15 cellular contexts compared by ENCODE assay signal in genomic region chr6:139148557-139149220, GRCh38. TPM values are rescaled to one million over a fixed set of nuclear protein-coding genes. Genes with fewer than 3 reads are reported as not detected.
A peak's percentile ranks its signal among the peaks of the same experiment; 100 is the strongest.
DNase-seq lines count a peak whose midpoint lies in the region; ATAC-seq and TF ChIP-seq lines count a peak whose summit lies in the region.
"Had no signal": no experiment of that assay in that cellular context is flagged by ENCODE, and none has a peak within 500 bp of the region (broad histone marks: within the 10 kb centered on the region; RNA-seq: fewer than 3 reads in every experiment).

No MANE protein-coding gene starts in this region.

- DNase-seq in AG04450 (ENCODE audit: low read depth, low spot score) (no peak), left colon (no peak), NCI-H226 (no peak), tibial artery (no peak), NOMO-1 treated with DMSO at 0.1 percent for 48 hours (lab: John Stamatoyannopoulos, UW; ENCODE audit: unreplicated experiment) (no peak), left ventricle myocardium superior (no peak)
- no peak for DNase-seq in CD8-positive, alpha-beta T cell
- no peak for DNase-seq in activated CD4-positive, alpha-beta memory T cell treated with anti-CD3 and anti-CD28 coated beads for 36 hours
- DNase-seq: body of pancreas; effector CD4-positive, alpha-beta T cell; KG1; NCI-H146 had no signal

- no peaks in the 10 kb centered on the region for H3K36me3 ChIP-seq in CD8-positive, alpha-beta T cell (ENCODE audit: insufficient read depth, low read length)
- H3K36me3 ChIP-seq in tibial artery = no peaks in the 10 kb centered on the region
- H3K36me3 ChIP-seq: gastroesophageal sphincter, right atrium auricular region, vagina had no signal

- POLR2A ChIA-PET in AG04450 (lab: Yijun Ruan, JAX) = interaction anchor here (1.1 kb wide), 1 partner anchor 17 kb away, joined by 3 read pairs; no protein-coding TSS in a partner anchor
- POLR2A ChIA-PET in CD8-positive, alpha-beta T cell (lab: Charles Lee) = interaction anchor here (0.6 to 2.5 kb wide), 3 partner anchors 11 to 77 kb away, joined by 6 to 14 read pairs (median 7); no protein-coding TSS in a partner anchor
- POLR2A ChIA-PET in activated CD4-positive, alpha-beta memory T cell treated with anti-CD3 and anti-CD28 coated beads for 36 hours (lab: Charles Lee) = interaction anchor here (0.7 to 7.6 kb wide), 3 partner anchors 10 to 114 kb away, joined by 3 to 128 read pairs (median 48); no protein-coding TSS in a partner anchor

- ATAC-seq in CD8-positive, alpha-beta T cell = no peak
- peak; percentile 41 for ATAC-seq in left colon
- ATAC-seq in left ventricle myocardium superior = no peak
- ATAC-seq: body of pancreas, gastroesophageal sphincter had no signal

- no peak for TF ChIP-seq CTCF in AG04450 (IDR thresholded peaks at IDR 0.05; ENCODE audit: low read depth, low read length)
- TF ChIP-seq CTCF in CD8-positive, alpha-beta T cell (IDR thresholded peaks at IDR 0.05) = no peak
- TF ChIP-seq CTCF in tibial artery (IDR thresholded peaks at IDR 0.05) = no peak

- peak overlapping the region; percentile 84 for H3K27ac Mint-ChIP-seq in CD8-positive, alpha-beta T cell
- H3K27ac Mint-ChIP-seq in activated CD4-positive, alpha-beta memory T cell treated with anti-CD3 and anti-CD28 coated beads for 36 hours = peak overlapping the region; percentile 99

- H3K27ac ChIP-seq in AG04450 (ENCODE audit: low read depth, low read length) = peak overlapping the region; percentile 3
- H3K27ac ChIP-seq in CD8-positive, alpha-beta T cell (ENCODE audit: low read depth, low read length) = no peak overlapping the region
- no peak overlapping the region for H3K27ac ChIP-seq in tibial artery
- H3K27ac ChIP-seq: body of pancreas, gastroesophageal sphincter, right atrium auricular region, vagina had no signal

- H3K9me3 ChIP-seq in AG04450 (ENCODE audit: control insufficient read depth, insufficient read depth, low read length) = no peaks in the 10 kb centered on the region
- no peaks in the 10 kb centered on the region for H3K9me3 ChIP-seq in CD8-positive, alpha-beta T cell (ENCODE audit: low read length)
- no peaks in the 10 kb centered on the region for H3K9me3 ChIP-seq in tibial artery
- H3K9me3 ChIP-seq: body of pancreas, gastroesophageal sphincter, right atrium auricular region, vagina had no signal

- CTCF ChIA-PET in AG04450 (lab: Charles Lee) = interaction anchor here (0.7 kb wide), 1 partner anchor 159 kb away, joined by 7 read pairs; no protein-coding TSS in a partner anchor
- CTCF ChIA-PET in CD8-positive, alpha-beta T cell (lab: Charles Lee) = interaction anchor here (1.0 to 1.5 kb wide), 3 partner anchors 23 to 216 kb away, joined by 3 to 4 read pairs (median 3); no protein-coding TSS in a partner anchor
- CTCF ChIA-PET in activated CD4-positive, alpha-beta memory T cell treated with anti-CD3 and anti-CD28 coated beads for 36 hours (lab: Charles Lee) = interaction anchor here (1.1 kb wide), 1 partner anchor 221 kb away, joined by 4 read pairs; no protein-coding TSS in a partner anchor

- H3K9me3 Mint-ChIP-seq in CD8-positive, alpha-beta T cell = no peaks in the 10 kb centered on the region
- no peaks in the 10 kb centered on the region for H3K9me3 Mint-ChIP-seq in activated CD4-positive, alpha-beta memory T cell treated with anti-CD3 and anti-CD28 coated beads for 36 hours

- peaks cover 89% of the 10 kb centered on the region for H3K4me1 ChIP-seq in CD8-positive, alpha-beta T cell (ENCODE audit: insufficient read depth, low read length)
- H3K4me1 ChIP-seq in tibial artery = peaks cover 0 to 67% (median 10%) of the 10 kb centered on the region in 4 donors

- H3K27me3 Mint-ChIP-seq in CD8-positive, alpha-beta T cell (ENCODE audit: low read depth) = no peaks in the 10 kb centered on the region
- no peaks in the 10 kb centered on the region for H3K27me3 Mint-ChIP-seq in activated CD4-positive, alpha-beta memory T cell treated with anti-CD3 and anti-CD28 coated beads for 36 hours

- peak overlapping the region; percentile 72 for H3K4me3 Mint-ChIP-seq in CD8-positive, alpha-beta T cell
- H3K4me3 Mint-ChIP-seq in activated CD4-positive, alpha-beta memory T cell treated with anti-CD3 and anti-CD28 coated beads for 36 hours = peak overlapping the region; percentile 30

- no peak overlapping the region for H3K4me3 ChIP-seq in AG04450 (ENCODE audit: low read depth, low read length)
- no peak overlapping the region for H3K4me3 ChIP-seq in CD8-positive, alpha-beta T cell (ENCODE audit: low read depth, low read length)
- H3K4me3 ChIP-seq in tibial artery = no peak overlapping the region
- H3K4me3 ChIP-seq: body of pancreas, gastroesophageal sphincter, right atrium auricular region, vagina had no signal

- peaks cover 91% of the 10 kb centered on the region for H3K4me1 Mint-ChIP-seq in CD8-positive, alpha-beta T cell (ENCODE audit: low read depth)
- peaks cover 91% of the 10 kb centered on the region for H3K4me1 Mint-ChIP-seq in activated CD4-positive, alpha-beta memory T cell treated with anti-CD3 and anti-CD28 coated beads for 36 hours (ENCODE audit: low read depth)

- H3K27me3 ChIP-seq in AG04450 (ENCODE audit: control insufficient read depth, insufficient read depth, low read length) = no peaks in the 10 kb centered on the region
- no peaks in the 10 kb centered on the region for H3K27me3 ChIP-seq in CD8-positive, alpha-beta T cell (ENCODE audit: insufficient read depth, low read length)
- H3K27me3 ChIP-seq in tibial artery = no peaks in the 10 kb centered on the region
- H3K27me3 ChIP-seq: body of pancreas, gastroesophageal sphincter, right atrium auricular region, vagina had no signal

- H3K36me3 Mint-ChIP-seq in CD8-positive, alpha-beta T cell = peaks cover 19% of the 10 kb centered on the region
- peaks cover 11% of the 10 kb centered on the region for H3K36me3 Mint-ChIP-seq in activated CD4-positive, alpha-beta memory T cell treated with anti-CD3 and anti-CD28 coated beads for 36 hours

- intact Hi-C loops in CD8-positive, alpha-beta T cell (cut with DNase I, micrococcal nuclease) = no loop called here
- intact Hi-C loops in activated CD4-positive, alpha-beta memory T cell treated with anti-CD3 and anti-CD28 coated beads for 36 hours (cut with micrococcal nuclease) = loop anchor here (5.0 kb wide), 1 partner anchor 1281 kb away; the partner anchor contains the start of gene TNFAIP3
- intact Hi-C loops in left colon (cut with DNase I, micrococcal nuclease) = no loop called here
- intact Hi-C loops in tibial artery (cut with DNase I; ENCODE audit: low total_unique reads) = no loop called here
- intact Hi-C loops in left ventricle myocardium superior (cut with micrococcal nuclease) = no loop called here

RNA-seq across cellular contexts. Expression of gene HECA, which starts 13.8 kb away (rescaled TPM):
- 8.4 and 10.6 TPM in 2 replicates for polyA plus RNA-seq in AG04450 (2011; rRNA removed)
- 14.1 and 17.1 TPM in 2 replicates for polyA minus RNA-seq in AG04450 (2011; rRNA and poly(A)+ RNA removed)
- 100 to 1,000 TPM; 231 to 234 TPM for total RNA-seq in CD8-positive, alpha-beta T cell
- total RNA-seq in activated CD4-positive, alpha-beta memory T cell treated with anti-CD3 and anti-CD28 coated beads for 36 hours = 10 to 100 TPM; 75.7 to 76.6 TPM
- total RNA-seq in left colon (10 to 100 TPM; 30.3 to 42.1 TPM), left ventricle myocardium superior (63.3 TPM)
